25 cellular contexts compared by ENCODE assay signal in the genomic region with DNA sequence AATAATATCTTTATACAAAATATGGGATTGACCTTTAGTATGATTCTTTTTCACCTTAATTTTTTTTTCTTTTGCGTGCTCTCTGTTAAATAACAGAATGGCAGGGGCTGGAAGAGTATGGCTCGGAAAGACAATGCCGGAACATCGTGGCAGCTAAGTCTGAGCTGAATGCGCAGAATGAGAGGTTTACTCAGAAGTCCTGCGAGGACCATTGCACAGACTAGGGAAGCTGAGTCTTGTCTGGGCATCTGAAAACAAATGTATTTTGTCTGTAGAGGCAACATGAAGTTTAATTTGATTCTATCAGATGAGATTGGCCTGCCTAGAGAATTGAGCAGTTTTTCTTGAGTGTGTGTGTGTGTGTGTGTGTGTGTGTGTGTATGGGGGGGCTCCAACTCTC.
DNase-seq lines count a peak whose midpoint lies in the region; ATAC-seq lines count a peak whose summit lies in the region.
"Had no signal": no experiment of that assay in that cellular context is flagged by ENCODE, and none has a peak within 500 bp of the region (broad histone marks: within the 10 kb centered on the region; RNA-seq: fewer than 3 reads in every experiment).

No MANE protein-coding gene starts in this region.

- H3K4me3 ChIP-seq in right cardiac atrium (ENCODE audit: low read length) (no peak overlapping the region), aorta (ENCODE audit: low read length in 2 of 2) (no peak overlapping the region)
- H3K4me3 ChIP-seq: esophagus squamous epithelium, spleen had no signal

- H3K27ac ChIP-seq in right cardiac atrium (ENCODE audit: low read length) (peak overlapping the region; percentile 71), aorta (ENCODE audit: low read depth in 1 of 2, low read length in 2 of 2) (peak overlapping the region; percentile 19 to 52)
- H3K27ac ChIP-seq: esophagus squamous epithelium, HL-60, neutrophil, RWPE1, spleen had no signal

- H3K27me3 ChIP-seq in right cardiac atrium (ENCODE audit: control insufficient read depth, insufficient read depth) (no peaks in the 10 kb centered on the region), aorta (ENCODE audit: control insufficient read depth in 1 of 2, insufficient read depth in 2 of 2, low read length in 1 of 2) (no peaks in the 10 kb centered on the region)

- peak; percentile 45 to 79 for DNase-seq in NCI-H2081 (lab: John Stamatoyannopoulos, UW)
- no peak for DNase-seq in NCI-H2081 treated with DMSO at 0.1 percent for 48 hours (lab: John Stamatoyannopoulos, UW)
- no peak for DNase-seq in right cardiac atrium
- peak; percentile 45 for DNase-seq in pons (ENCODE audit: low spot score)
- no peak for DNase-seq in aorta
- no peak for DNase-seq in Ammon's horn (ENCODE audit: low spot score)
- no peak for DNase-seq in epidermal melanocyte (ENCODE audit: insufficient read length, low spot score)
- no peak for DNase-seq in left lobe of liver (ENCODE audit: low spot score)
- DNase-seq: 8988T; activated CD4-positive, alpha-beta T cell treated with anti-CD3 and anti-CD28 coated beads, Interleukin-2, amount 10 ng/mL, durations not matched to agents 24 days and 14 days; CD4-positive, alpha-beta memory T cell; DMS 273 treated with DMSO at 0.1 percent for 48 hours; effector memory CD8-positive, alpha-beta T cell; esophagus squamous epithelium; H9; Karpas-422; MV-4-11; NCI-H774; spleen; stimulated activated CD4-positive, alpha-beta T cell treated with anti-CD3 and anti-CD28 coated beads, Interleukin-4, amount 100 ng/mL, for 1 hour; stimulated activated naive B cell treated with anti-CD40 and anti-IgM and Interleukin-4, amounts not matched to agents 10 μg/mL and 1 μg/mL and 100 μg/mL, for 72 hours had no signal

- no peaks in the 10 kb centered on the region for H3K4me1 ChIP-seq in right cardiac atrium (ENCODE audit: control insufficient read depth, insufficient read depth, low read length)
- peaks cover 0 to 2% of the 10 kb centered on the region in 2 donors for H3K4me1 ChIP-seq in aorta (ENCODE audit: control insufficient read depth in 1 of 2, insufficient read depth in 2 of 2, low read length in 2 of 2)
- H3K4me1 ChIP-seq: esophagus squamous epithelium, spleen had no signal

- intact Hi-C loops in right cardiac atrium (cut with DNase I) (no loop called here), aorta (cut with DNase I) (no loop called here)

- H3K9me3 ChIP-seq in right cardiac atrium (ENCODE audit: control insufficient read depth, low read length) (no peaks in the 10 kb centered on the region), aorta (ENCODE audit: control insufficient read depth, low read length) (no peaks in the 10 kb centered on the region)
- H3K9me3 ChIP-seq: esophagus squamous epithelium, neutrophil, spleen had no signal

- H3K36me3 ChIP-seq in aorta (ENCODE audit: control insufficient read depth in 1 of 2, insufficient read depth in 2 of 2, low read length in 1 of 2): no peaks in the 10 kb centered on the region
- H3K36me3 ChIP-seq: esophagus squamous epithelium, neutrophil, spleen had no signal

- WGBS in right cardiac atrium: 82% methylated on average over 6 of the region's 6 CpGs
- 66 to 72% methylated on average over 6 of the region's 6 CpGs for WGBS in aorta, 2 donors

- ATAC-seq in right cardiac atrium (no peak), aorta (ENCODE audit: low FRiP score) (no peak), left lobe of liver (no peak)
- ATAC-seq: effector memory CD8-positive, alpha-beta T cell; SK-N-SH treated with all-trans-retinoic acid at 6 μM for 48 hours; stimulated activated naive B cell treated with anti-CD40 and anti-IgM and Interleukin-4, amounts not matched to agents 10 μg/mL and 1 μg/mL and 100 μg/mL, for 72 hours had no signal

Comparison
In these comparisons a context has a peak if more than half of its experiments do, and no peak if none do; other contexts are left out.
1. DNase-seq: peak in NCI-H2081 (2 of 2) and pons (single experiment); none in NCI-H2081 treated with DMSO at 0.1 percent for 48 hours (single experiment), right cardiac atrium (0 of 3), aorta (0 of 2), Ammon's horn (single experiment), epidermal melanocyte (single experiment) and left lobe of liver (single experiment).